15 cellular contexts compared by ENCODE assay signal in the genomic region with DNA sequence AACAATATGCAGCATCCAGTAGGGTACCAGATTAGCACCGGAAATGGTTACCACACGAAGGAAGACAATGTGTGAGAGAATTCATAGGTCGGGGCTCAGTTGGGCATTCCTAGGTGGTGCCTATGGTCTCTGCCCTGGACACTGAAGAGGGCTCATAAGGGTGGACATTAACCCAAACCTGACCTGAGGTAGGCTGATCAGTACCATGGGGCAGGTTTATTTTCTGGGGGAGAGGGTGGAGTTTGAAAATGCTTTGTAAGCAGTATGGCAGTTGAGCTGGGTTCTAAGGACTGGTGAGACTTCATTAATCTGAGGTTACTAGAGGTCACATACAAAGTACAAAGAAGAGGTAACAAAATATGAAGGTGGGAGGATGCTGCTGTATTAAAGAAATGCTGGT.
"Had no signal": no experiment of that assay in that cellular context is flagged by ENCODE, and none has a peak within 500 bp of the region (broad histone marks: within the 10 kb centered on the region; RNA-seq: fewer than 3 reads in every experiment).

No MANE protein-coding gene starts in this region.

- H3K4me3 Mint-ChIP-seq: activated naive CD4-positive, alpha-beta T cell treated with anti-CD3 and anti-CD28 coated beads, Interleukin-2, amount 50 U/mL, for 24 hours; brain; stimulated activated naive B cell treated with anti-CD40 and anti-IgM and Interleukin-4, amounts not matched to agents 10 μg/mL and 1 μg/mL and 100 μg/mL, for 72 hours; T-helper 2 cell treated with Interferon-gamma antibody and Interleukin-4, amounts not matched to agents 5 μg/mL and 100 μg/mL, for 36 hours had no signal

- H3K4me3 ChIP-seq: esophagus muscularis mucosa, lung, mucosa of descending colon, ovary, tibial nerve had no signal

- DNase-seq: activated CD4-positive, alpha-beta T cell treated with anti-CD3 and anti-CD28 coated beads, Interleukin-2, amount 50 U/mL, for 1 hour; activated T-cell treated with anti-CD3 and anti-CD28 coated beads, Interleukin-2, amount 50 U/mL, for 1 hour; amniotic stem cell; foreskin keratinocyte; left colon; mucosa of descending colon; ovary; stimulated activated CD4-positive, alpha-beta T cell treated with anti-CD3 and anti-CD28 coated beads, Interleukin-1b, Interleukin-23, amount 100 ng/mL, for 48 hours; stimulated activated naive B cell treated with anti-CD40 and anti-IgM and Interleukin-4, amounts not matched to agents 10 μg/mL and 1 μg/mL and 100 μg/mL, for 72 hours had no signal

- H3K36me3 ChIP-seq: esophagus muscularis mucosa, ovary, tibial nerve had no signal

- H3K9me3 Mint-ChIP-seq: activated naive CD4-positive, alpha-beta T cell treated with anti-CD3 and anti-CD28 coated beads, Interleukin-2, amount 50 U/mL, for 24 hours; T-helper 2 cell treated with Interferon-gamma antibody and Interleukin-4, amounts not matched to agents 5 μg/mL and 100 μg/mL, for 36 hours had no signal

- H3K4me1 Mint-ChIP-seq: activated naive CD4-positive, alpha-beta T cell treated with anti-CD3 and anti-CD28 coated beads, Interleukin-2, amount 50 U/mL, for 24 hours; brain; stimulated activated naive B cell treated with anti-CD40 and anti-IgM and Interleukin-4, amounts not matched to agents 10 μg/mL and 1 μg/mL and 100 μg/mL, for 72 hours had no signal

- H3K4me1 ChIP-seq: esophagus muscularis mucosa had no signal

- H3K36me3 Mint-ChIP-seq: activated naive CD4-positive, alpha-beta T cell treated with anti-CD3 and anti-CD28 coated beads, Interleukin-2, amount 50 U/mL, for 24 hours; brain had no signal

- H3K27ac ChIP-seq: esophagus muscularis mucosa, foreskin keratinocyte, ovary, tibial nerve had no signal

- H3K27me3 ChIP-seq: foreskin keratinocyte, ovary, tibial nerve had no signal

- H3K9me3 ChIP-seq: esophagus muscularis mucosa, mucosa of descending colon, ovary, tibial nerve had no signal

- H3K27ac Mint-ChIP-seq: activated naive CD4-positive, alpha-beta T cell treated with anti-CD3 and anti-CD28 coated beads, Interleukin-2, amount 50 U/mL, for 24 hours; stimulated activated naive B cell treated with anti-CD40 and anti-IgM and Interleukin-4, amounts not matched to agents 10 μg/mL and 1 μg/mL and 100 μg/mL, for 72 hours; T-helper 2 cell treated with Interferon-gamma antibody and Interleukin-4, amounts not matched to agents 5 μg/mL and 100 μg/mL, for 36 hours had no signal
